ENCODE assay signal across 2 cellular contexts in genomic region chr17:81429353-81429774, GRCh38.
TF ChIP-seq lines count a peak whose summit lies in the region.

No MANE protein-coding gene starts in this region.

TF ChIP-seq in GM23338, 12 proteins besides CTCF, POLR2A, EP300 and RAD21 (continued from another document):
- TF ChIP-seq ZNF462 (CRISPR knock-in tag; IDR thresholded peaks at IDR 0.05) (no peak), ZNF114 (CRISPR knock-in tag; IDR thresholded peaks at IDR 0.05) (no peak), NANOG (IDR thresholded peaks at IDR 0.05; ENCODE audit: borderline replicate concordance) (no peak), CREB1 (CRISPR knock-in tag; IDR thresholded peaks at IDR 0.05; ENCODE audit: low read depth) (no peak), ETS1 (IDR thresholded peaks at IDR 0.05) (no peak), ZNF331 (CRISPR knock-in tag; IDR thresholded peaks at IDR 0.05; ENCODE audit: low read depth) (no peak), POLR2AphosphoS5 (IDR thresholded peaks at IDR 0.05; ENCODE audit: low read depth) (no peak), EZH2 (IDR thresholded peaks at IDR 0.05; ENCODE audit: low read depth, unreplicated experiment) (no peak), STAT1 (IDR thresholded peaks at IDR 0.05; ENCODE audit: unreplicated experiment) (no peak)
- TF ChIP-seq, protein P1, sequence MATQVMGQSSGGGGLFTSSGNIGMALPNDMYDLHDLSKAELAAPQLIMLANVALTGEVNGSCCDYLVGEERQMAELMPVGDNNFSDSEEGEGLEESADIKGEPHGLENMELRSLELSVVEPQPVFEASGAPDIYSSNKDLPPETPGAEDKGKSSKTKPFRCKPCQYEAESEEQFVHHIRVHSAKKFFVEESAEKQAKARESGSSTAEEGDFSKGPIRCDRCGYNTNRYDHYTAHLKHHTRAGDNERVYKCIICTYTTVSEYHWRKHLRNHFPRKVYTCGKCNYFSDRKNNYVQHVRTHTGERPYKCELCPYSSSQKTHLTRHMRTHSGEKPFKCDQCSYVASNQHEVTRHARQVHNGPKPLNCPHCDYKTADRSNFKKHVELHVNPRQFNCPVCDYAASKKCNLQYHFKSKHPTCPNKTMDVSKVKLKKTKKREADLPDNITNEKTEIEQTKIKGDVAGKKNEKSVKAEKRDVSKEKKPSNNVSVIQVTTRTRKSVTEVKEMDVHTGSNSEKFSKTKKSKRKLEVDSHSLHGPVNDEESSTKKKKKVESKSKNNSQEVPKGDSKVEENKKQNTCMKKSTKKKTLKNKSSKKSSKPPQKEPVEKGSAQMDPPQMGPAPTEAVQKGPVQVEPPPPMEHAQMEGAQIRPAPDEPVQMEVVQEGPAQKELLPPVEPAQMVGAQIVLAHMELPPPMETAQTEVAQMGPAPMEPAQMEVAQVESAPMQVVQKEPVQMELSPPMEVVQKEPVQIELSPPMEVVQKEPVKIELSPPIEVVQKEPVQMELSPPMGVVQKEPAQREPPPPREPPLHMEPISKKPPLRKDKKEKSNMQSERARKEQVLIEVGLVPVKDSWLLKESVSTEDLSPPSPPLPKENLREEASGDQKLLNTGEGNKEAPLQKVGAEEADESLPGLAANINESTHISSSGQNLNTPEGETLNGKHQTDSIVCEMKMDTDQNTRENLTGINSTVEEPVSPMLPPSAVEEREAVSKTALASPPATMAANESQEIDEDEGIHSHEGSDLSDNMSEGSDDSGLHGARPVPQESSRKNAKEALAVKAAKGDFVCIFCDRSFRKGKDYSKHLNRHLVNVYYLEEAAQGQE (IDR thresholded peaks at IDR 0.05; ENCODE audit: unreplicated experiment) = no peak

TF ChIP-seq in H1, 55 proteins besides CTCF, POLR2A, EP300 and RAD21:
- TF ChIP-seq, protein P2, sequence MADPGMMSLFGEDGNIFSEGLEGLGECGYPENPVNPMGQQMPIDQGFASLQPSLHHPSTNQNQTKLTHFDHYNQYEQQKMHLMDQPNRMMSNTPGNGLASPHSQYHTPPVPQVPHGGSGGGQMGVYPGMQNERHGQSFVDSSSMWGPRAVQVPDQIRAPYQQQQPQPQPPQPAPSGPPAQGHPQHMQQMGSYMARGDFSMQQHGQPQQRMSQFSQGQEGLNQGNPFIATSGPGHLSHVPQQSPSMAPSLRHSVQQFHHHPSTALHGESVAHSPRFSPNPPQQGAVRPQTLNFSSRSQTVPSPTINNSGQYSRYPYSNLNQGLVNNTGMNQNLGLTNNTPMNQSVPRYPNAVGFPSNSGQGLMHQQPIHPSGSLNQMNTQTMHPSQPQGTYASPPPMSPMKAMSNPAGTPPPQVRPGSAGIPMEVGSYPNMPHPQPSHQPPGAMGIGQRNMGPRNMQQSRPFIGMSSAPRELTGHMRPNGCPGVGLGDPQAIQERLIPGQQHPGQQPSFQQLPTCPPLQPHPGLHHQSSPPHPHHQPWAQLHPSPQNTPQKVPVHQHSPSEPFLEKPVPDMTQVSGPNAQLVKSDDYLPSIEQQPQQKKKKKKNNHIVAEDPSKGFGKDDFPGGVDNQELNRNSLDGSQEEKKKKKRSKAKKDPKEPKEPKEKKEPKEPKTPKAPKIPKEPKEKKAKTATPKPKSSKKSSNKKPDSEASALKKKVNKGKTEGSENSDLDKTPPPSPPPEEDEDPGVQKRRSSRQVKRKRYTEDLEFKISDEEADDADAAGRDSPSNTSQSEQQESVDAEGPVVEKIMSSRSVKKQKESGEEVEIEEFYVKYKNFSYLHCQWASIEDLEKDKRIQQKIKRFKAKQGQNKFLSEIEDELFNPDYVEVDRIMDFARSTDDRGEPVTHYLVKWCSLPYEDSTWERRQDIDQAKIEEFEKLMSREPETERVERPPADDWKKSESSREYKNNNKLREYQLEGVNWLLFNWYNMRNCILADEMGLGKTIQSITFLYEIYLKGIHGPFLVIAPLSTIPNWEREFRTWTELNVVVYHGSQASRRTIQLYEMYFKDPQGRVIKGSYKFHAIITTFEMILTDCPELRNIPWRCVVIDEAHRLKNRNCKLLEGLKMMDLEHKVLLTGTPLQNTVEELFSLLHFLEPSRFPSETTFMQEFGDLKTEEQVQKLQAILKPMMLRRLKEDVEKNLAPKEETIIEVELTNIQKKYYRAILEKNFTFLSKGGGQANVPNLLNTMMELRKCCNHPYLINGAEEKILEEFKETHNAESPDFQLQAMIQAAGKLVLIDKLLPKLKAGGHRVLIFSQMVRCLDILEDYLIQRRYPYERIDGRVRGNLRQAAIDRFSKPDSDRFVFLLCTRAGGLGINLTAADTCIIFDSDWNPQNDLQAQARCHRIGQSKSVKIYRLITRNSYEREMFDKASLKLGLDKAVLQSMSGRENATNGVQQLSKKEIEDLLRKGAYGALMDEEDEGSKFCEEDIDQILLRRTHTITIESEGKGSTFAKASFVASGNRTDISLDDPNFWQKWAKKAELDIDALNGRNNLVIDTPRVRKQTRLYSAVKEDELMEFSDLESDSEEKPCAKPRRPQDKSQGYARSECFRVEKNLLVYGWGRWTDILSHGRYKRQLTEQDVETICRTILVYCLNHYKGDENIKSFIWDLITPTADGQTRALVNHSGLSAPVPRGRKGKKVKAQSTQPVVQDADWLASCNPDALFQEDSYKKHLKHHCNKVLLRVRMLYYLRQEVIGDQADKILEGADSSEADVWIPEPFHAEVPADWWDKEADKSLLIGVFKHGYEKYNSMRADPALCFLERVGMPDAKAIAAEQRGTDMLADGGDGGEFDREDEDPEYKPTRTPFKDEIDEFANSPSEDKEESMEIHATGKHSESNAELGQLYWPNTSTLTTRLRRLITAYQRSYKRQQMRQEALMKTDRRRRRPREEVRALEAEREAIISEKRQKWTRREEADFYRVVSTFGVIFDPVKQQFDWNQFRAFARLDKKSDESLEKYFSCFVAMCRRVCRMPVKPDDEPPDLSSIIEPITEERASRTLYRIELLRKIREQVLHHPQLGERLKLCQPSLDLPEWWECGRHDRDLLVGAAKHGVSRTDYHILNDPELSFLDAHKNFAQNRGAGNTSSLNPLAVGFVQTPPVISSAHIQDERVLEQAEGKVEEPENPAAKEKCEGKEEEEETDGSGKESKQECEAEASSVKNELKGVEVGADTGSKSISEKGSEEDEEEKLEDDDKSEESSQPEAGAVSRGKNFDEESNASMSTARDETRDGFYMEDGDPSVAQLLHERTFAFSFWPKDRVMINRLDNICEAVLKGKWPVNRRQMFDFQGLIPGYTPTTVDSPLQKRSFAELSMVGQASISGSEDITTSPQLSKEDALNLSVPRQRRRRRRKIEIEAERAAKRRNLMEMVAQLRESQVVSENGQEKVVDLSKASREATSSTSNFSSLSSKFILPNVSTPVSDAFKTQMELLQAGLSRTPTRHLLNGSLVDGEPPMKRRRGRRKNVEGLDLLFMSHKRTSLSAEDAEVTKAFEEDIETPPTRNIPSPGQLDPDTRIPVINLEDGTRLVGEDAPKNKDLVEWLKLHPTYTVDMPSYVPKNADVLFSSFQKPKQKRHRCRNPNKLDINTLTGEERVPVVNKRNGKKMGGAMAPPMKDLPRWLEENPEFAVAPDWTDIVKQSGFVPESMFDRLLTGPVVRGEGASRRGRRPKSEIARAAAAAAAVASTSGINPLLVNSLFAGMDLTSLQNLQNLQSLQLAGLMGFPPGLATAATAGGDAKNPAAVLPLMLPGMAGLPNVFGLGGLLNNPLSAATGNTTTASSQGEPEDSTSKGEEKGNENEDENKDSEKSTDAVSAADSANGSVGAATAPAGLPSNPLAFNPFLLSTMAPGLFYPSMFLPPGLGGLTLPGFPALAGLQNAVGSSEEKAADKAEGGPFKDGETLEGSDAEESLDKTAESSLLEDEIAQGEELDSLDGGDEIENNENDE (IDR thresholded peaks at IDR 0.05; ENCODE audit: insufficient replicate concordance, low read length) = no peak
- TF ChIP-seq PHF8 (conservative IDR thresholded peaks at IDR 0.05; ENCODE audit: low read depth, low read length) = no peak
- TF ChIP-seq, protein P3, sequence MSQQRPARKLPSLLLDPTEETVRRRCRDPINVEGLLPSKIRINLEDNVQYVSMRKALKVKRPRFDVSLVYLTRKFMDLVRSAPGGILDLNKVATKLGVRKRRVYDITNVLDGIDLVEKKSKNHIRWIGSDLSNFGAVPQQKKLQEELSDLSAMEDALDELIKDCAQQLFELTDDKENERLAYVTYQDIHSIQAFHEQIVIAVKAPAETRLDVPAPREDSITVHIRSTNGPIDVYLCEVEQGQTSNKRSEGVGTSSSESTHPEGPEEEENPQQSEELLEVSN (IDR thresholded peaks at IDR 0.05) = no peak
